ENCODE assay signal across 15 cellular contexts in genomic region chr1:168728452-168729404, GRCh38. TPM values are rescaled to one million over a fixed set of nuclear protein-coding genes. Genes with fewer than 3 reads are reported as not detected.
DNase-seq lines count a peak whose midpoint lies in the region; ATAC-seq, FAIRE-seq and TF ChIP-seq lines count a peak whose summit lies in the region.
"Had no signal": no experiment of that assay in that cellular context is flagged by ENCODE, and none has a peak within 500 bp of the region (broad histone marks: within the 10 kb centered on the region; RNA-seq: fewer than 3 reads in every experiment).

Gene DPT (minus strand): TSS chr1:168729206. CDS start chr1:168729174, 32 bp downstream.

- H3K36me3 ChIP-seq in adipocyte (ENCODE audit: control insufficient read depth, insufficient read depth, low read length, severe bottlenecking) (no peaks in the 10 kb centered on the region), heart right ventricle (no peaks in the 10 kb centered on the region)

- peak within 1 kb of the TSS; percentile 80 for H3K9ac ChIP-seq in adipocyte (ENCODE audit: low read length)

- TF ChIP-seq CTCF in AG09309 (IDR thresholded peaks at IDR 0.05; ENCODE audit: control insufficient read depth, insufficient read depth, low read depth, low read length, missing control alignments) (no peak), heart right ventricle (IDR thresholded peaks at IDR 0.05) (no peak)

- intact Hi-C loops in heart right ventricle (cut with DNase I), result loop anchor here in 2 of 10 donors (5.0 to 10.0 kb wide), 3 partner anchors 39 to 376 kb away; partner anchors contain the start of gene ATP1B1 (in 1 of the 2)
- intact Hi-C loops in sciatic nerve (cut with DNase I), result no loop called here

- H3K27me3 ChIP-seq in adipocyte (replicated peaks; ENCODE audit: control insufficient read depth, insufficient read depth, low read length), result no peaks in the 10 kb centered on the region
- H3K27me3 ChIP-seq in heart right ventricle, result no peaks in the 10 kb centered on the region

- DNase-seq in AG09309 (ENCODE audit: low read depth), result peak; percentile 55
- peak; percentile 69 for DNase-seq in adipocyte (ENCODE audit: low read depth)
- DNase-seq in heart right ventricle, result peak; percentile 20 to 44
- peak; percentile 70 for DNase-seq in sciatic nerve (ENCODE audit: low spot score)
- no peak for DNase-seq in activated CD4-positive, CD25-positive, alpha-beta regulatory T cell treated with anti-CD3 and anti-CD28 coated beads, Interleukin-2, amount 50 U/mL, for 72 hours
- DNase-seq in frontal cortex (ENCODE audit: low spot score in 2 of 2), result no peak
- DNase-seq in stimulated activated CD4-positive, alpha-beta T cell treated with anti-CD3 and anti-CD28 coated beads, Interleukin-4, amount 100 ng/mL, for 4 hours, result no peak
- DNase-seq: ACHN; activated CD4-positive, alpha-beta T cell treated with anti-CD3 and anti-CD28 coated beads, Interleukin-2, amount 50 U/mL, for 1 hour; activated effector memory CD4-positive, alpha-beta T cell treated with Interleukin-2 at 50 U/mL for 16 hours; cerebellar nuclear complex; NK-92 treated with Interleukin-12 subunit alpha and Interleukin-12 subunit beta, amount 100 ng/mL, for 24 hours; SW 1271 had no signal

- H3K4me1 ChIP-seq in adipocyte (ENCODE audit: control insufficient read depth, insufficient read depth, low read length) (peaks cover 36% of the 10 kb centered on the region), heart right ventricle (peaks cover 0 to 6% (median 0%) of the 10 kb centered on the region in 9 donors)

- 68 to 77% methylated on average over 14 of the region's 14 CpGs for WGBS in heart right ventricle, 2 donors

- peak within 1 kb of the TSS; percentile 18 for H3K4me3 ChIP-seq in AG09309 (ENCODE audit: control insufficient read depth, low read depth, low read length)
- H3K4me3 ChIP-seq in adipocyte (ENCODE audit: low read length), result peak within 1 kb of the TSS; percentile 80
- peak within 1 kb of the TSS in 8 of 10 donors; percentile 31 to 55 (median 50) for H3K4me3 ChIP-seq in heart right ventricle

- H3K9me3 ChIP-seq in adipocyte (ENCODE audit: control insufficient read depth, low read length) (no peaks in the 10 kb centered on the region), heart right ventricle (no peaks in the 10 kb centered on the region)

- FAIRE-seq in frontal cortex (lab: Jason Lieb, UNC), result no peak

- ATAC-seq in heart right ventricle, result peak; percentile 31 to 84 (median 80)
- peak; percentile 85 for ATAC-seq in sciatic nerve
- no peak for ATAC-seq in HG03108 (IDR thresholded peaks at IDR 0.05; ENCODE audit: unreplicated experiment)

- peak within 1 kb of the TSS in 8 of 10 donors; percentile 43 to 73 (median 63) for H3K27ac ChIP-seq in heart right ventricle

RNA-seq across cellular contexts. Expression of gene DPT, which starts in this region (rescaled TPM):
- total RNA-seq in heart right ventricle (10 to 100 TPM; 25.4 to 61.2 (median 39.3) TPM), sciatic nerve (17.2 TPM), frontal cortex (under 0.01 TPM)
- 10 to 100 TPM; 28.8 to 74.1 TPM for polyA plus RNA-seq in heart right ventricle
- total RNA-seq: mononuclear cell had no signal

Comparison
In these comparisons a context has a peak if more than half of its experiments do, and no peak if none do; other contexts are left out.
1. RNA of gene DPT (total RNA-seq): 25.4 to 61.2 TPM in heart right ventricle and 17.2 TPM in sciatic nerve (single experiment); under 0.01 TPM in frontal cortex (single experiment); every median in the first group is over 10 times any median in the second.
2. DNase-seq: peak in AG09309 (single experiment), adipocyte (single experiment), heart right ventricle (2 of 2) and sciatic nerve (single experiment); none in activated CD4-positive, CD25-positive, alpha-beta regulatory T cell treated with anti-CD3 and anti-CD28 coated beads, Interleukin-2, amount 50 U/mL, for 72 hours (single experiment), frontal cortex (0 of 2) and stimulated activated CD4-positive, alpha-beta T cell treated with anti-CD3 and anti-CD28 coated beads, Interleukin-4, amount 100 ng/mL, for 4 hours (0 of 2).
3. H3K4me3 ChIP-seq: peak in every context shown above with its lines; median percentile 80 in adipocyte; 50 in heart right ventricle; 18 in AG09309.